15 cellular contexts compared by ENCODE assay signal in genomic region chr6:109023348-109023925, GRCh38.
A peak's percentile ranks its signal among the peaks of the same experiment; 100 is the strongest.
DNase-seq lines count a peak whose midpoint lies in the region; ATAC-seq, FAIRE-seq and TF ChIP-seq lines count a peak whose summit lies in the region.
"Had no signal": no experiment of that assay in that cellular context is flagged by ENCODE, and none has a peak within 500 bp of the region (broad histone marks: within the 10 kb centered on the region; RNA-seq: fewer than 3 reads in every experiment).

No MANE protein-coding gene starts in this region.

- no peaks in the 10 kb centered on the region for H3K79me2 ChIP-seq in OCI-LY1 (ENCODE audit: insufficient read depth, low read length)

- H3K9me2 ChIP-seq in OCI-LY1 (ENCODE audit: low read depth, low read length): no peaks in the 10 kb centered on the region

- H3K27me3 ChIP-seq in OCI-LY1 (ENCODE audit: insufficient read depth, low read length): no peaks in the 10 kb centered on the region
- H3K27me3 ChIP-seq in small intestine (ENCODE audit: control insufficient read depth in 2 of 2, insufficient read depth in 2 of 2, low read length in 2 of 2): no peaks in the 10 kb centered on the region

- H3K27ac ChIP-seq in OCI-LY1 (ENCODE audit: low read depth, low read length, poor library complexity, severe bottlenecking): peak overlapping the region; percentile 49
- no peak overlapping the region for H3K27ac ChIP-seq in small intestine (ENCODE audit: low read depth in 1 of 2, low read length in 1 of 2)
- H3K27ac ChIP-seq: C4-2B had no signal

- peaks cover 43% of the 10 kb centered on the region for H3K4me1 ChIP-seq in OCI-LY1 (ENCODE audit: insufficient read depth, low read length, severe bottlenecking)
- H3K4me1 ChIP-seq in small intestine (ENCODE audit: control insufficient read depth in 2 of 2, insufficient read depth in 1 of 2, low read depth in 1 of 2, low read length in 1 of 2): no peaks in the 10 kb centered on the region
- H3K4me1 ChIP-seq: HAP-1 had no signal

- H3K4me2 ChIP-seq in OCI-LY1 (ENCODE audit: low read length): no peak overlapping the region

- no peak overlapping the region for H3K4me3 ChIP-seq in OCI-LY1 (ENCODE audit: low read depth, low read length, poor library complexity, severe bottlenecking)
- H3K4me3 ChIP-seq in small intestine (ENCODE audit: low read depth in 1 of 2, low read length in 2 of 2): no peak overlapping the region
- H3K4me3 ChIP-seq: HAP-1 had no signal

- no peak for TF ChIP-seq CTCF in OCI-LY1 (IDR thresholded peaks at IDR 0.05; ENCODE audit: low read length)

- no peak for DNase-seq in small intestine
- no peak for DNase-seq in hypothalamus (lab: John Stamatoyannopoulos, UW)
- DNase-seq in NCI-H1694 treated with DMSO at 0.1 percent for 48 hours (lab: John Stamatoyannopoulos, UW): no peak
- DNase-seq: NCI-H1048, NCI-H226, NCI-H524 treated with DMSO at 0.1 percent for 48 hours, SHP77 had no signal

- no peaks in the 10 kb centered on the region for H4K20me1 ChIP-seq in OCI-LY1 (ENCODE audit: insufficient read depth, low read length)

- ATAC-seq in HG03097 (IDR thresholded peaks at IDR 0.05; ENCODE audit: low FRiP score, unreplicated experiment): no peak

- H3K9me3 ChIP-seq in OCI-LY1 (ENCODE audit: low read length) (no peaks in the 10 kb centered on the region), small intestine (ENCODE audit: control insufficient read depth, low read depth) (no peaks in the 10 kb centered on the region)
- H3K9me3 ChIP-seq: HAP-1 had no signal

- H3F3A ChIP-seq in OCI-LY1 (ENCODE audit: insufficient read depth, low read length): no peaks in the 10 kb centered on the region

- no peaks in the 10 kb centered on the region for H3K36me3 ChIP-seq in OCI-LY1 (ENCODE audit: insufficient read depth, low read length)
- H3K36me3 ChIP-seq in small intestine (ENCODE audit: control insufficient read depth in 2 of 2, insufficient read depth in 2 of 2, low read length in 2 of 2): no peaks in the 10 kb centered on the region
- H3K36me3 ChIP-seq: HAP-1 had no signal

- FAIRE-seq in G401.6 (lab: Jason Lieb, UNC) (peak; percentile 31), islet of Langerhans (lab: Jason Lieb, UNC) (peak; percentile 74), small intestine (lab: Jason Lieb, UNC) (peak; percentile 73)
- FAIRE-seq: HTR-8/SVneo, RCC 7860 had no signal

- no peak overlapping the region for H2AFZ ChIP-seq in OCI-LY1 (ENCODE audit: low read length)

- H3K9ac ChIP-seq in OCI-LY1 (ENCODE audit: low read length): no peak overlapping the region
